In genomic region chr4:176561368-176561767, GRCh38 we compare ENCODE assay signal across 15 cellular contexts.
DNase-seq lines count a peak whose midpoint lies in the region; ATAC-seq and TF ChIP-seq lines count a peak whose summit lies in the region.
"Had no signal": no experiment of that assay in that cellular context is flagged by ENCODE, and none has a peak within 500 bp of the region (broad histone marks: within the 10 kb centered on the region; RNA-seq: fewer than 3 reads in every experiment).

No MANE protein-coding gene starts in this region.

- TF ChIP-seq CTCF in SK-N-SH (IDR thresholded peaks at IDR 0.05), result no peak
- TF ChIP-seq CTCF in epithelial cell of esophagus (IDR thresholded peaks at IDR 0.05; ENCODE audit: insufficient read depth, low read depth, low read length, missing control alignments), result no peak
- no peak for TF ChIP-seq CTCF in dorsolateral prefrontal cortex (IDR thresholded peaks at IDR 0.05 in 54 of 56, conservative IDR thresholded peaks at IDR 0.05 in 2 of 56; ENCODE audit: low read depth in 1 of 56, partially characterized antibody in 56 of 56)
- TF ChIP-seq CTCF in tibial artery (IDR thresholded peaks at IDR 0.05), result no peak

- H2AK5ac ChIP-seq in mesenchymal stem cell (ENCODE audit: low read length, severe bottlenecking), result no peak overlapping the region

- H3K4me2 ChIP-seq in SK-N-SH, result no peak overlapping the region; the same call in 1 of the 2 replicates
- H3K4me2 ChIP-seq in mesenchymal stem cell (ENCODE audit: low read length, poor library complexity, severe bottlenecking), result no peak overlapping the region
- H3K4me2 ChIP-seq: A549, BLaER1 had no signal

- H4K8ac ChIP-seq in mesenchymal stem cell (ENCODE audit: low read length), result no peak overlapping the region

- H3K9me3 ChIP-seq in SK-N-SH (no peaks in the 10 kb centered on the region), mesenchymal stem cell (ENCODE audit: control insufficient read depth, low read length) (no peaks in the 10 kb centered on the region), tibial artery (no peaks in the 10 kb centered on the region)
- H3K9me3 ChIP-seq: A549, BLaER1 had no signal

- H3K9ac ChIP-seq in SK-N-SH (no peak overlapping the region), mesenchymal stem cell (ENCODE audit: low read length) (no peak overlapping the region)
- H3K9ac ChIP-seq: BLaER1 had no signal

- H3K79me2 ChIP-seq in SK-N-SH (ENCODE audit: insufficient read depth), result no peaks in the 10 kb centered on the region

- H2AFZ ChIP-seq in SK-N-SH (ENCODE audit: low read depth), result no peak overlapping the region
- H2AFZ ChIP-seq in mesenchymal stem cell (ENCODE audit: low read depth, low read length), result no peak overlapping the region

- H3K79me1 ChIP-seq in mesenchymal stem cell (replicated peaks; ENCODE audit: low read length, poor library complexity, severe bottlenecking), result no peaks in the 10 kb centered on the region

- POLR2A ChIA-PET in SK-N-SH (lab: Yijun Ruan, JAX), result no interaction called here

- no peak overlapping the region for H4K91ac ChIP-seq in mesenchymal stem cell (ENCODE audit: low read length)

- ATAC-seq in SK-N-SH treated with all-trans-retinoic acid at 6 μM for 48 hours, result peak; percentile 23; the same call in 2 of the 3 replicates
- ATAC-seq: A549 had no signal

- no peaks in the 10 kb centered on the region for H4K20me1 ChIP-seq in SK-N-SH (ENCODE audit: insufficient read depth)
- H4K20me1 ChIP-seq: BLaER1 had no signal

- H3F3A ChIP-seq in SK-N-SH (replicated peaks; ENCODE audit: insufficient read depth), result no peaks in the 10 kb centered on the region

- intact Hi-C loops in dorsolateral prefrontal cortex (cut with DNase I), result no loop called here
- intact Hi-C loops in tibial artery (cut with DNase I; ENCODE audit: low total_unique reads), result no loop called here

- H2BK120ac ChIP-seq in mesenchymal stem cell (ENCODE audit: low read depth, low read length), result no peak overlapping the region

- no peak overlapping the region for H2BK5ac ChIP-seq in mesenchymal stem cell (ENCODE audit: low read depth, low read length, poor library complexity, severe bottlenecking)

- CTCF ChIA-PET in SK-N-SH (lab: Yijun Ruan, JAX), result no interaction called here

- DNase-seq in SK-N-SH, result no peak
- DNase-seq in epithelial cell of esophagus (ENCODE audit: low read depth), result peak; percentile 13
- DNase-seq in mesenchymal stem cell, result peak; percentile 14
- peak; percentile 26 for DNase-seq in retina
- no peak for DNase-seq in dorsolateral prefrontal cortex
- no peak for DNase-seq in activated CD4-positive, alpha-beta T cell treated with anti-CD3 and anti-CD28 coated beads for 48 hours
- DNase-seq in tibial artery, result no peak
- DNase-seq: CD4-positive, alpha-beta memory T cell; DMS79 treated with DMSO at 0.1 percent for 48 hours; GF-D8; H9 had no signal

- no peak overlapping the region for H3K14ac ChIP-seq in mesenchymal stem cell (ENCODE audit: low read length in 2 of 2)

- H3K27me3 ChIP-seq in SK-N-SH (ENCODE audit: insufficient read depth) (peaks cover 7% of the 10 kb centered on the region; the same call in 1 of the 2 replicates), mesenchymal stem cell (ENCODE audit: control insufficient read depth in 1 of 2, insufficient read depth in 1 of 2, low read length in 2 of 2) (no peaks in the 10 kb centered on the region), dorsolateral prefrontal cortex (peaks cover 0 to 4% (median 0%) of the 10 kb centered on the region in 45 donors), tibial artery (no peaks in the 10 kb centered on the region)
- H3K27me3 ChIP-seq: BLaER1 had no signal

- H3K27ac ChIP-seq in SK-N-SH (ENCODE audit: low read depth in 2 of 2, low read length in 1 of 2) (peak overlapping the region in 1 of 2 experiments; percentile 2; a peak in 1 of 4 replicates), mesenchymal stem cell (ENCODE audit: low read length, poor library complexity, severe bottlenecking) (no peak overlapping the region), dorsolateral prefrontal cortex (no peak overlapping the region), tibial artery (no peak overlapping the region)
- H3K27ac ChIP-seq: 22Rv1, BLaER1 had no signal

- no peaks in the 10 kb centered on the region for H3K9me2 ChIP-seq in SK-N-SH

- TF ChIP-seq RAD21 in SK-N-SH (IDR thresholded peaks at IDR 0.05; ENCODE audit: low read length), result no peak

- no peak overlapping the region for H3K18ac ChIP-seq in mesenchymal stem cell (ENCODE audit: low read depth in 1 of 2, low read length in 2 of 2)

- H3K23ac ChIP-seq in mesenchymal stem cell (ENCODE audit: low read length in 2 of 2), result no peak overlapping the region

- H3K4me3 ChIP-seq in SK-N-SH (ENCODE audit: low read depth in 2 of 2, low read length in 1 of 2), result no peak overlapping the region
- no peak overlapping the region for H3K4me3 ChIP-seq in epithelial cell of esophagus (ENCODE audit: low read length)
- no peak overlapping the region for H3K4me3 ChIP-seq in mesenchymal stem cell (ENCODE audit: insufficient read depth in 1 of 2, low read depth in 1 of 2, low read length in 2 of 2)
- H3K4me3 ChIP-seq in dorsolateral prefrontal cortex, result no peak overlapping the region
- H3K4me3 ChIP-seq in tibial artery, result no peak overlapping the region
- H3K4me3 ChIP-seq: A549, BLaER1 had no signal

- H2BK12ac ChIP-seq in mesenchymal stem cell (ENCODE audit: low read length in 2 of 2), result no peak overlapping the region

- no peak overlapping the region for H2BK15ac ChIP-seq in mesenchymal stem cell (ENCODE audit: low read depth, poor library complexity, severe bottlenecking)

- no peak overlapping the region for H3K4ac ChIP-seq in mesenchymal stem cell (ENCODE audit: low read depth in 1 of 2, low read length in 2 of 2)

- 26% methylated on average over 4 of the region's 4 CpGs for WGBS in SK-N-SH (ENCODE audit: low lambda C conversion rate)
- WGBS in mesenchymal stem cell, result 88% methylated on average over 3 of the region's 4 CpGs

- no peaks in the 10 kb centered on the region; a peak in 1 of 4 replicates for H3K4me1 ChIP-seq in SK-N-SH (ENCODE audit: control insufficient read depth in 1 of 2, insufficient read depth in 2 of 2, low read depth in 1 of 2, low read length in 1 of 2)
- H3K4me1 ChIP-seq in mesenchymal stem cell (ENCODE audit: control insufficient read depth, insufficient read depth, low read depth, low read length), result no peaks in the 10 kb centered on the region
- no peaks in the 10 kb centered on the region for H3K4me1 ChIP-seq in tibial artery
- H3K4me1 ChIP-seq: BLaER1 had no signal

- H3K36me3 ChIP-seq in SK-N-SH (replicated peaks in 1 of 2; ENCODE audit: control insufficient read depth in 1 of 2, insufficient read depth in 2 of 2, low read length in 1 of 2) (no peaks in the 10 kb centered on the region), mesenchymal stem cell (ENCODE audit: control insufficient read depth in 1 of 2, insufficient read depth in 2 of 2, low read depth in 1 of 2, low read length in 2 of 2) (no peaks in the 10 kb centered on the region), tibial artery (no peaks in the 10 kb centered on the region)
- H3K36me3 ChIP-seq: BLaER1 had no signal

- TF ChIP-seq EP300 in SK-N-SH (IDR thresholded peaks at IDR 0.05; ENCODE audit: borderline replicate concordance in 1 of 2, low read depth in 1 of 2, low read length in 1 of 2), result no peak

TF ChIP-seq in SK-N-SH treated with all-trans-retinoic acid at 6 μM for 48 hours, 23 proteins besides CTCF, POLR2A, EP300 and RAD21 (continues in another document):
- no peak for TF ChIP-seq ARNTL (CRISPR knock-in tag; IDR thresholded peaks at IDR 0.05; ENCODE audit: borderline replicate concordance, low read depth)
- TF ChIP-seq, protein P1, sequence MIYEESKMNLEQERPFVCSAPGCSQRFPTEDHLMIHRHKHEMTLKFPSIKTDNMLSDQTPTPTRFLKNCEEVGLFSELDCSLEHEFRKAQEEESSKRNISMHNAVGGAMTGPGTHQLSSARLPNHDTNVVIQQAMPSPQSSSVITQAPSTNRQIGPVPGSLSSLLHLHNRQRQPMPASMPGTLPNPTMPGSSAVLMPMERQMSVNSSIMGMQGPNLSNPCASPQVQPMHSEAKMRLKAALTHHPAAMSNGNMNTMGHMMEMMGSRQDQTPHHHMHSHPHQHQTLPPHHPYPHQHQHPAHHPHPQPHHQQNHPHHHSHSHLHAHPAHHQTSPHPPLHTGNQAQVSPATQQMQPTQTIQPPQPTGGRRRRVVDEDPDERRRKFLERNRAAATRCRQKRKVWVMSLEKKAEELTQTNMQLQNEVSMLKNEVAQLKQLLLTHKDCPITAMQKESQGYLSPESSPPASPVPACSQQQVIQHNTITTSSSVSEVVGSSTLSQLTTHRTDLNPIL (CRISPR knock-in tag; IDR thresholded peaks at IDR 0.05; ENCODE audit: low read depth), result no peak
- no peak for TF ChIP-seq ZC3H10 (CRISPR knock-in tag; IDR thresholded peaks at IDR 0.05)
- no peak for TF ChIP-seq OSR1 (CRISPR knock-in tag; IDR thresholded peaks at IDR 0.05)
- TF ChIP-seq TOX (CRISPR knock-in tag; IDR thresholded peaks at IDR 0.05; ENCODE audit: borderline replicate concordance), result no peak
- no peak for TF ChIP-seq ISL1 (CRISPR knock-in tag; IDR thresholded peaks at IDR 0.05)
- no peak for TF ChIP-seq BACH2 (CRISPR knock-in tag; IDR thresholded peaks at IDR 0.05; ENCODE audit: borderline replicate concordance)

TF ChIP-seq in SK-N-SH, 30 proteins besides CTCF, POLR2A, EP300 and RAD21 (continues in another document):
- TF ChIP-seq, protein P2, sequence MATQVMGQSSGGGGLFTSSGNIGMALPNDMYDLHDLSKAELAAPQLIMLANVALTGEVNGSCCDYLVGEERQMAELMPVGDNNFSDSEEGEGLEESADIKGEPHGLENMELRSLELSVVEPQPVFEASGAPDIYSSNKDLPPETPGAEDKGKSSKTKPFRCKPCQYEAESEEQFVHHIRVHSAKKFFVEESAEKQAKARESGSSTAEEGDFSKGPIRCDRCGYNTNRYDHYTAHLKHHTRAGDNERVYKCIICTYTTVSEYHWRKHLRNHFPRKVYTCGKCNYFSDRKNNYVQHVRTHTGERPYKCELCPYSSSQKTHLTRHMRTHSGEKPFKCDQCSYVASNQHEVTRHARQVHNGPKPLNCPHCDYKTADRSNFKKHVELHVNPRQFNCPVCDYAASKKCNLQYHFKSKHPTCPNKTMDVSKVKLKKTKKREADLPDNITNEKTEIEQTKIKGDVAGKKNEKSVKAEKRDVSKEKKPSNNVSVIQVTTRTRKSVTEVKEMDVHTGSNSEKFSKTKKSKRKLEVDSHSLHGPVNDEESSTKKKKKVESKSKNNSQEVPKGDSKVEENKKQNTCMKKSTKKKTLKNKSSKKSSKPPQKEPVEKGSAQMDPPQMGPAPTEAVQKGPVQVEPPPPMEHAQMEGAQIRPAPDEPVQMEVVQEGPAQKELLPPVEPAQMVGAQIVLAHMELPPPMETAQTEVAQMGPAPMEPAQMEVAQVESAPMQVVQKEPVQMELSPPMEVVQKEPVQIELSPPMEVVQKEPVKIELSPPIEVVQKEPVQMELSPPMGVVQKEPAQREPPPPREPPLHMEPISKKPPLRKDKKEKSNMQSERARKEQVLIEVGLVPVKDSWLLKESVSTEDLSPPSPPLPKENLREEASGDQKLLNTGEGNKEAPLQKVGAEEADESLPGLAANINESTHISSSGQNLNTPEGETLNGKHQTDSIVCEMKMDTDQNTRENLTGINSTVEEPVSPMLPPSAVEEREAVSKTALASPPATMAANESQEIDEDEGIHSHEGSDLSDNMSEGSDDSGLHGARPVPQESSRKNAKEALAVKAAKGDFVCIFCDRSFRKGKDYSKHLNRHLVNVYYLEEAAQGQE (IDR thresholded peaks at IDR 0.05; ENCODE audit: low read depth, low read length), result no peak

Comparison
In these comparisons a context has a peak if more than half of its experiments do, and no peak if none do; other contexts are left out.
1. DNase-seq: peak in epithelial cell of esophagus (single experiment), mesenchymal stem cell (single experiment) and retina (single experiment); none in SK-N-SH (single experiment), dorsolateral prefrontal cortex (0 of 10), activated CD4-positive, alpha-beta T cell treated with anti-CD3 and anti-CD28 coated beads for 48 hours (single experiment) and tibial artery (0 of 2).